20 cellular contexts compared by ENCODE assay signal in the genomic region with DNA sequence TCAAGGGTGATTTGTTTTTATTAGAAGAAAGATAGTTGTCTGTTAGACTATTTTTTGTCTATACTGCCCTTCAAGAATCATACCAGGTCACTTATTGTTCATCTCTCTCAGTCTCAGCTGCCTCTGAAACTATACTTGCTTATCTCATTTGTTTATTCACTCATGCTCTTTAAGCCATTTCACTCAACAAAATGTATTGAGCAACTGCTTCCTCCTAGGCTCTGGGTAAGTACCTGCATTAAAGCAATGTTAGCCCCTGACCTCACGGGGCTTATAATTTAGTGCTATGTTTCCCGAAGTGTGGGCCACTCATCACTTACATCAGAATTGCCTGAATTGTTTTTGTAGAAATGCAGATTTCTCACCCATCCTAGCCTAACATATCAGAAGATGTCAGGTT.
DNase-seq lines count a peak whose midpoint lies in the region; ATAC-seq and TF ChIP-seq lines count a peak whose summit lies in the region.
"Had no signal": no experiment of that assay in that cellular context is flagged by ENCODE, and none has a peak within 500 bp of the region (broad histone marks: within the 10 kb centered on the region; RNA-seq: fewer than 3 reads in every experiment).

No MANE protein-coding gene starts in this region.

- ATAC-seq in thoracic aorta (ENCODE audit: insufficient number of reproducible peaks, low FRiP score, low read depth) (no peak), HG03280 (IDR thresholded peaks at IDR 0.05; ENCODE audit: unreplicated experiment) (no peak)
- ATAC-seq: SK-N-SH treated with all-trans-retinoic acid at 6 μM for 48 hours had no signal

- no peak overlapping the region for H3K4me2 ChIP-seq in hepatocyte
- H3K4me2 ChIP-seq: BLaER1 treated with 17β-estradiol and CSF1 and Interleukin-3, amounts not matched to agents 10 nM and 100 nM; PC-9 had no signal

- H3K4me3 ChIP-seq in coronary artery (no peak overlapping the region), hepatocyte (no peak overlapping the region), thoracic aorta (no peak overlapping the region)
- H3K4me3 ChIP-seq: BLaER1 treated with 17β-estradiol and CSF1 and Interleukin-3, amounts not matched to agents 10 nM and 100 nM; PC-9 had no signal

- DNase-seq in NCI-H226 (peak; percentile 28), coronary artery (ENCODE audit: low spot score) (no peak), hepatocyte (ENCODE audit: low spot score) (no peak), thoracic aorta (ENCODE audit: low spot score) (no peak), MV-4-11 (lab: John Stamatoyannopoulos, UW) (no peak), iPS-NIHi11 (ENCODE audit: low spot score) (no peak), NOMO-1 (lab: John Stamatoyannopoulos, UW; ENCODE audit: unreplicated experiment in 2 of 2) (no peak)
- DNase-seq: DMS79, H9, NCI-H187, NCI-H2107, NCI-H2227 treated with DMSO at 0.1 percent for 48 hours, NCI-H524, PC-9, SIG-M5 had no signal

- peak overlapping the region; percentile 47 to 94 for H3K27ac ChIP-seq in coronary artery
- H3K27ac ChIP-seq in hepatocyte: peak overlapping the region; percentile 95
- peak overlapping the region; percentile 95 to 96 for H3K27ac ChIP-seq in thoracic aorta
- H3K27ac ChIP-seq: BLaER1 treated with 17β-estradiol and CSF1 and Interleukin-3, amounts not matched to agents 10 nM and 100 nM; HL-60; PC-9; RWPE1 had no signal

- 82% methylated on average over 2 of the region's 2 CpGs for WGBS in hepatocyte (ENCODE audit: low lambda C conversion rate, missing lambda C conversion rate)

- H3K9me2 ChIP-seq in hepatocyte (replicated peaks; ENCODE audit: insufficient read depth): no peaks in the 10 kb centered on the region

- no peak for TF ChIP-seq CTCF in coronary artery (IDR thresholded peaks at IDR 0.05)
- TF ChIP-seq CTCF in hepatocyte (IDR thresholded peaks at IDR 0.05; ENCODE audit: poor library complexity): no peak
- TF ChIP-seq CTCF in thoracic aorta (IDR thresholded peaks at IDR 0.05): no peak

- no peaks in the 10 kb centered on the region for H3K36me3 ChIP-seq in hepatocyte (replicated peaks; ENCODE audit: insufficient read depth, low read depth)
- peaks cover 5% of the 10 kb centered on the region for H3K36me3 ChIP-seq in thoracic aorta
- H3K36me3 ChIP-seq: BLaER1 treated with 17β-estradiol and CSF1 and Interleukin-3, amounts not matched to agents 10 nM and 100 nM had no signal

- H4K20me1 ChIP-seq in hepatocyte (ENCODE audit: insufficient read depth, poor library complexity, severe bottlenecking): no peaks in the 10 kb centered on the region
- H4K20me1 ChIP-seq: BLaER1 treated with 17β-estradiol and CSF1 and Interleukin-3, amounts not matched to agents 10 nM and 100 nM had no signal

- H3K9me3 ChIP-seq in hepatocyte (ENCODE audit: low read depth) (no peaks in the 10 kb centered on the region), thoracic aorta (no peaks in the 10 kb centered on the region)
- H3K9me3 ChIP-seq: BLaER1 treated with 17β-estradiol and CSF1 and Interleukin-3, amounts not matched to agents 10 nM and 100 nM had no signal

- no peaks in the 10 kb centered on the region for H3K79me2 ChIP-seq in hepatocyte

- H3K27me3 ChIP-seq in hepatocyte: no peaks in the 10 kb centered on the region
- no peaks in the 10 kb centered on the region for H3K27me3 ChIP-seq in thoracic aorta (replicated peaks; ENCODE audit: insufficient read depth)
- H3K27me3 ChIP-seq: BLaER1 treated with 17β-estradiol and CSF1 and Interleukin-3, amounts not matched to agents 10 nM and 100 nM had no signal

- H3K4me1 ChIP-seq in hepatocyte (ENCODE audit: insufficient read depth): peaks cover 31% of the 10 kb centered on the region
- peaks cover 60 to 94% of the 10 kb centered on the region in 2 donors for H3K4me1 ChIP-seq in thoracic aorta (ENCODE audit: control insufficient read depth in 1 of 2, low read depth in 2 of 2)

- H2AFZ ChIP-seq in hepatocyte: no peak overlapping the region
- H2AFZ ChIP-seq: PC-9 had no signal
